2 cellular contexts compared by ENCODE assay signal in the genomic region with DNA sequence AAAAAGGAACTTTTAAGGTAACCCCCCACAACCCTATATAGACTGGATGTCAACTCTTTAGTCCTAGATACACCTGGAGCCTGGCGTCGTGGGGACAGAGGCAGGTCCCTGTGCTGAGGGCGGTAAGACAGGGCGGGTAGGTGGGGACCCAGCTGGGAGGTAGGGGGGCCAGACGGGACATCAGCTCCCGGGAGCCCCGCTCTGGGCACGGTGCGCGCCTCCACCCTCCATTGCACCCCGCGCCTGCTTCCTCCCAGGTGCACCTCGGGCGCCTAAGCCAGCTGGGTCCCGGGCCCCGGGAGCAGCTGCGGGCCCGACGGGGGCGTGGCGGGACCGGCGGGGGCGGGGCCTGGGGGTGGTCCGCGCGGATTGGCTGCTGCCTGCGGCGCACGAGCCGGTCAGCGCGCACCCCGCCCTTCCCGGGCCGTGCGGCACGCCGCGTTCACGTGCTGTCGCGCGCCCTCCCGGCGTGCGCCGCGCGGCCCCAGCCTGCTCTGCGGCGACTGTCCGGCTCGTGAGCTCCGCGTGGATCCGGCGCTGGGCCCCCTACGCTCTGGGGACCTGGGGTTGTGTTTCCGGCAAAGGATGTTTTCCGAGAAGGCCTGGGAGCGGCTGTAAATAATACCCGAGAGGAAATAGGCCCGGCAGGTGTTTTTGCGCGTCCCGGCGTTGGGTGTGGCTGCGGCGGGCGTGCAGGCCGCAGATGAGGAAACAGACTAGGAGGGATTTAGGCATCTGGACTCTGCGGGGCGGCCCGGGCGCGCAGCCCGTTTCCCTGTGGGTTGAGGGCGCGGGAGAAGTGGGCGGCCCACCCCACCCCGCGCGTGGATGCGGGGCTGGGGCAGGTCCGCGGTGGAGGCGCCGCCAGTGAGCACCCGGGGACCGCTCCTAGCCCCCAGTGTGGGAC.
TF ChIP-seq lines count a peak whose summit lies in the region.

No MANE protein-coding gene starts in this region.

TF ChIP-seq in liver, 16 proteins besides CTCF, POLR2A, EP300 and RAD21 (continued from another document):
- peak; percentile 21 for TF ChIP-seq REST (IDR thresholded peaks at IDR 0.05)
- TF ChIP-seq JUND (IDR thresholded peaks at IDR 0.05): no peak
- no peak for TF ChIP-seq TAF1 (conservative IDR thresholded peaks at IDR 0.05)
- peak; percentile 6 to 26 for TF ChIP-seq RXRA (IDR thresholded peaks at IDR 0.05)
- TF ChIP-seq FOXA1 (IDR thresholded peaks at IDR 0.05): no peak
TF ChIP-seq in liver: peak in this region for 3.

TF ChIP-seq in HepG2, 621 proteins besides CTCF, POLR2A, EP300 and RAD21 (continued from another document):
- TF ChIP-seq SAP130 (CRISPR knock-in tag; IDR thresholded peaks at IDR 0.05; ENCODE audit: low read depth) (no peak), SMYD3 (CRISPR knock-in tag; IDR thresholded peaks at IDR 0.05) (no peak), ZNF276 (CRISPR knock-in tag; IDR thresholded peaks at IDR 0.05; ENCODE audit: low read depth) (no peak), TARDBP (CRISPR knock-in tag; IDR thresholded peaks at IDR 0.05) (no peak), ZNF557 (CRISPR knock-in tag; IDR thresholded peaks at IDR 0.05) (no peak), MAF1 (CRISPR knock-in tag; IDR thresholded peaks at IDR 0.05; ENCODE audit: borderline replicate concordance) (no peak), ZNF598 (CRISPR knock-in tag; IDR thresholded peaks at IDR 0.05; ENCODE audit: borderline replicate concordance) (no peak), PHF5A (CRISPR knock-in tag; IDR thresholded peaks at IDR 0.05; ENCODE audit: low read depth, unreplicated experiment) (no peak), HHEX (CRISPR knock-in tag; IDR thresholded peaks at IDR 0.05) (no peak), ZNF891 (CRISPR knock-in tag; IDR thresholded peaks at IDR 0.05) (no peak)
- TF ChIP-seq, protein P1, sequence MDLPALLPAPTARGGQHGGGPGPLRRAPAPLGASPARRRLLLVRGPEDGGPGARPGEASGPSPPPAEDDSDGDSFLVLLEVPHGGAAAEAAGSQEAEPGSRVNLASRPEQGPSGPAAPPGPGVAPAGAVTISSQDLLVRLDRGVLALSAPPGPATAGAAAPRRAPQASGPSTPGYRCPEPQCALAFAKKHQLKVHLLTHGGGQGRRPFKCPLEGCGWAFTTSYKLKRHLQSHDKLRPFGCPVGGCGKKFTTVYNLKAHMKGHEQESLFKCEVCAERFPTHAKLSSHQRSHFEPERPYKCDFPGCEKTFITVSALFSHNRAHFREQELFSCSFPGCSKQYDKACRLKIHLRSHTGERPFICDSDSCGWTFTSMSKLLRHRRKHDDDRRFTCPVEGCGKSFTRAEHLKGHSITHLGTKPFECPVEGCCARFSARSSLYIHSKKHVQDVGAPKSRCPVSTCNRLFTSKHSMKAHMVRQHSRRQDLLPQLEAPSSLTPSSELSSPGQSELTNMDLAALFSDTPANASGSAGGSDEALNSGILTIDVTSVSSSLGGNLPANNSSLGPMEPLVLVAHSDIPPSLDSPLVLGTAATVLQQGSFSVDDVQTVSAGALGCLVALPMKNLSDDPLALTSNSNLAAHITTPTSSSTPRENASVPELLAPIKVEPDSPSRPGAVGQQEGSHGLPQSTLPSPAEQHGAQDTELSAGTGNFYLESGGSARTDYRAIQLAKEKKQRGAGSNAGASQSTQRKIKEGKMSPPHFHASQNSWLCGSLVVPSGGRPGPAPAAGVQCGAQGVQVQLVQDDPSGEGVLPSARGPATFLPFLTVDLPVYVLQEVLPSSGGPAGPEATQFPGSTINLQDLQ (CRISPR knock-in tag; IDR thresholded peaks at IDR 0.05): no peak
- TF ChIP-seq, protein P2, sequence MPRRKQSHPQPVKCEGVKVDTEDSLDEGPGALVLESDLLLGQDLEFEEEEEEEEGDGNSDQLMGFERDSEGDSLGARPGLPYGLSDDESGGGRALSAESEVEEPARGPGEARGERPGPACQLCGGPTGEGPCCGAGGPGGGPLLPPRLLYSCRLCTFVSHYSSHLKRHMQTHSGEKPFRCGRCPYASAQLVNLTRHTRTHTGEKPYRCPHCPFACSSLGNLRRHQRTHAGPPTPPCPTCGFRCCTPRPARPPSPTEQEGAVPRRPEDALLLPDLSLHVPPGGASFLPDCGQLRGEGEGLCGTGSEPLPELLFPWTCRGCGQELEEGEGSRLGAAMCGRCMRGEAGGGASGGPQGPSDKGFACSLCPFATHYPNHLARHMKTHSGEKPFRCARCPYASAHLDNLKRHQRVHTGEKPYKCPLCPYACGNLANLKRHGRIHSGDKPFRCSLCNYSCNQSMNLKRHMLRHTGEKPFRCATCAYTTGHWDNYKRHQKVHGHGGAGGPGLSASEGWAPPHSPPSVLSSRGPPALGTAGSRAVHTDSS (CRISPR knock-in tag; conservative IDR thresholded peaks at IDR 0.05): no peak
- TF ChIP-seq, protein P3, sequence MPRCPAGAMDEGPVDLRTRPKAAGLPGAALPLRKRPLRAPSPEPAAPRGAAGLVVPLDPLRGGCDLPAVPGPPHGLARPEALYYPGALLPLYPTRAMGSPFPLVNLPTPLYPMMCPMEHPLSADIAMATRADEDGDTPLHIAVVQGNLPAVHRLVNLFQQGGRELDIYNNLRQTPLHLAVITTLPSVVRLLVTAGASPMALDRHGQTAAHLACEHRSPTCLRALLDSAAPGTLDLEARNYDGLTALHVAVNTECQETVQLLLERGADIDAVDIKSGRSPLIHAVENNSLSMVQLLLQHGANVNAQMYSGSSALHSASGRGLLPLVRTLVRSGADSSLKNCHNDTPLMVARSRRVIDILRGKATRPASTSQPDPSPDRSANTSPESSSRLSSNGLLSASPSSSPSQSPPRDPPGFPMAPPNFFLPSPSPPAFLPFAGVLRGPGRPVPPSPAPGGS (CRISPR knock-in tag; IDR thresholded peaks at IDR 0.05): no peak
- TF ChIP-seq, protein P4, sequence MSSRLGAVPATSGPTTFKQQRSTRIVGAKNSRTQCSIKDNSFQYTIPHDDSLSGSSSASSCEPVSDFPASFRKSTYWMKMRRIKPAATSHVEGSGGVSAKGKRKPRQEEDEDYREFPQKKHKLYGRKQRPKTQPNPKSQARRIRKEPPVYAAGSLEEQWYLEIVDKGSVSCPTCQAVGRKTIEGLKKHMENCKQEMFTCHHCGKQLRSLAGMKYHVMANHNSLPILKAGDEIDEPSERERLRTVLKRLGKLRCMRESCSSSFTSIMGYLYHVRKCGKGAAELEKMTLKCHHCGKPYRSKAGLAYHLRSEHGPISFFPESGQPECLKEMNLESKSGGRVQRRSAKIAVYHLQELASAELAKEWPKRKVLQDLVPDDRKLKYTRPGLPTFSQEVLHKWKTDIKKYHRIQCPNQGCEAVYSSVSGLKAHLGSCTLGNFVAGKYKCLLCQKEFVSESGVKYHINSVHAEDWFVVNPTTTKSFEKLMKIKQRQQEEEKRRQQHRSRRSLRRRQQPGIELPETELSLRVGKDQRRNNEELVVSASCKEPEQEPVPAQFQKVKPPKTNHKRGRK (CRISPR knock-in tag; IDR thresholded peaks at IDR 0.05): no peak
